Comparison of ENCODE assay signal across 10 cellular contexts in the genomic region with DNA sequence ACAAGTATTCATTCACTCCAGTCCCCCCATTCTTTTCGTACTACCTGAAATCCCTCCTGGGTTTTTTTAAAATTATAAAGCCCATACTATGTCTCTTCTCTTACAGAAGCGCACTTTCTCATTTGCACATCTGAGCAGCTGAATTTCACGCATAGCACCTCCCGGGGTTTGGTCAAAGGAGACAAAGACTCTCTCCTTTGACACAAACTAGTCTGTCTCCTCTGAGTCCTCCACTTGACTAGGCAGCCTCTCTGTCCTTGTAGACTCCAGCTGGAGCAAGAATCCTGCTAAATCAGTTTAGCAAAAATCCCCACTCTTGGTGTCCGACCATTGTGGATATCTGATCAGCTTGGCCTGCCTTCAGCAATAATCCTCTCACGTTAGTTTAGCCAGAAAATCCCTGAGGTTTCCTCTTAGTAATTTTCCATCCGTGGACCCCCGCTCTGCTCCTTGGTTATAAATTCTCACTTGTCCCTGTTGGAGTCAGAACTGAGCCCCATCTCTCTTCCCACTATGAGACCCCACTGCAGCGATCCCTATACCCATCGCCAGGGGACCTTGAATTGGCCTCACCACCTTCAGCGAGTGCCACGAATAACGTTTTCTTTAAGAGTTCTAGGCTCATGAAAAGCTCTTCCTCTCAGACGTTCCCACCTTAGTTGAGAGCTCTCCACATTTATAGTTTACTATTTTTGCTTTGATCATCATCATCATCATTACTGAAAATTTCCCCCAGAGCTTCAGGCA. TPM values are rescaled to one million over a fixed set of nuclear protein-coding genes. Genes with fewer than 3 reads are reported as not detected.
A peak's percentile ranks its signal among the peaks of the same experiment; 100 is the strongest.
DNase-seq lines count a peak whose midpoint lies in the region; ATAC-seq lines count a peak whose summit lies in the region.
"Had no signal": no experiment of that assay in that cellular context is flagged by ENCODE, and none has a peak within 500 bp of the region (broad histone marks: within the 10 kb centered on the region; RNA-seq: fewer than 3 reads in every experiment).

No MANE protein-coding gene starts in this region.

- no peak for DNase-seq in activated naive CD8-positive, alpha-beta T cell treated with anti-CD3 and anti-CD28 coated beads, Interleukin-2, amount 10 ng/mL, durations not matched to agents 7 days and 5 days
- no peak for DNase-seq in naive thymus-derived CD4-positive, alpha-beta T cell
- DNase-seq in inferior parietal cortex (ENCODE audit: extremely low spot score) (no peak), SKM-1 treated with dmso at 0.1 percent for 144 hours (lab: John Stamatoyannopoulos, UW; ENCODE audit: unreplicated experiment) (no peak)

- H3K4me3 ChIP-seq in BLaER1 treated with 17β-estradiol and CSF1 and Interleukin-3, amounts not matched to agents 10 nM and 100 nM, result peak overlapping the region in 9 of 10 experiments; percentile 28 to 63 (median 46); a peak in 14 of 20 replicates
- peak overlapping the region; percentile 37 for H3K4me3 ChIP-seq in HUES64 (ENCODE audit: low read length)
- H3K4me3 ChIP-seq in naive thymus-derived CD4-positive, alpha-beta T cell (ENCODE audit: low read length), result no peak overlapping the region
- H3K4me3 ChIP-seq: SJSA1 had no signal

- POLR2A ChIA-PET in activated naive CD8-positive, alpha-beta T cell treated with anti-CD3 and anti-CD28 coated beads, Interleukin-2, amount 10 ng/mL, durations not matched to agents 7 days and 5 days (lab: Charles Lee), result no interaction called here
- POLR2A ChIA-PET in naive thymus-derived CD4-positive, alpha-beta T cell (lab: Charles Lee), result no interaction called here

- CTCF ChIA-PET in naive thymus-derived CD4-positive, alpha-beta T cell (lab: Charles Lee), result interaction anchor here (0.6 to 3.0 kb wide), 6 partner anchors 13 to 261 kb away, joined by 3 to 43 read pairs (median 4); no protein-coding TSS in a partner anchor

- H3K27me3 Mint-ChIP-seq in activated naive CD8-positive, alpha-beta T cell treated with anti-CD3 and anti-CD28 coated beads, Interleukin-2, amount 10 ng/mL, durations not matched to agents 7 days and 5 days, result peaks cover 39% of the 10 kb centered on the region
- H3K27me3 Mint-ChIP-seq in naive thymus-derived CD4-positive, alpha-beta T cell, result peaks cover 14 to 32% (median 30%) of the 10 kb centered on the region in 5 donors

- no peaks in the 10 kb centered on the region for H3K27me3 ChIP-seq in BLaER1 treated with 17β-estradiol and CSF1 and Interleukin-3, amounts not matched to agents 10 nM and 100 nM
- H3K27me3 ChIP-seq in HUES64 (ENCODE audit: insufficient read depth, low read length), result no peaks in the 10 kb centered on the region
- H3K27me3 ChIP-seq in naive thymus-derived CD4-positive, alpha-beta T cell (ENCODE audit: control insufficient read depth in 2 of 2, insufficient read depth in 2 of 2, low read length in 2 of 2), result no peaks in the 10 kb centered on the region

- ATAC-seq in activated naive CD8-positive, alpha-beta T cell treated with anti-CD3 and anti-CD28 coated beads, Interleukin-2, amount 10 ng/mL, durations not matched to agents 7 days and 5 days (ENCODE audit: low read depth), result no peak
- no peak for ATAC-seq in naive thymus-derived CD4-positive, alpha-beta T cell
- no peak for ATAC-seq in GM18511 (IDR thresholded peaks at IDR 0.05; ENCODE audit: unreplicated experiment)
- ATAC-seq in GM18870 (IDR thresholded peaks at IDR 0.05; ENCODE audit: unreplicated experiment), result no peak

- peak overlapping the region; percentile 64 to 97 (median 90) for H3K4me2 ChIP-seq in BLaER1 treated with 17β-estradiol and CSF1 and Interleukin-3, amounts not matched to agents 10 nM and 100 nM

- peak overlapping the region; percentile 60 to 89 (median 87) for H3K27ac ChIP-seq in BLaER1 treated with 17β-estradiol and CSF1 and Interleukin-3, amounts not matched to agents 10 nM and 100 nM
- H3K27ac ChIP-seq in HUES64 (ENCODE audit: low read depth, low read length), result peak overlapping the region; percentile 43; the same call in 1 of the 2 replicates
- no peak overlapping the region for H3K27ac ChIP-seq in naive thymus-derived CD4-positive, alpha-beta T cell (ENCODE audit: low read depth, low read length)
- H3K27ac ChIP-seq: SJSA1 had no signal

- no peaks in the 10 kb centered on the region for H4K20me1 ChIP-seq in BLaER1 treated with 17β-estradiol and CSF1 and Interleukin-3, amounts not matched to agents 10 nM and 100 nM

- peak overlapping the region; percentile 65 for H3K4me3 Mint-ChIP-seq in activated naive CD8-positive, alpha-beta T cell treated with anti-CD3 and anti-CD28 coated beads, Interleukin-2, amount 10 ng/mL, durations not matched to agents 7 days and 5 days
- peak overlapping the region in 9 of 10 donors; percentile 33 to 72 (median 62) for H3K4me3 Mint-ChIP-seq in naive thymus-derived CD4-positive, alpha-beta T cell

- peak overlapping the region; percentile 54 to 76 (median 74); a peak in 21 of 22 replicates for H3K9ac ChIP-seq in BLaER1 treated with 17β-estradiol and CSF1 and Interleukin-3, amounts not matched to agents 10 nM and 100 nM
- H3K9ac ChIP-seq in HUES64 (ENCODE audit: low read depth, low read length), result peak overlapping the region; percentile 60; the same call in 1 of the 2 replicates

- intact Hi-C loops in naive thymus-derived CD4-positive, alpha-beta T cell (cut with micrococcal nuclease), result loop anchor here (1.0 to 5.0 kb wide), 4 partner anchors 128 to 487 kb away; no protein-coding TSS in a partner anchor

- 34% methylated on average over 14 of the region's 14 CpGs for WGBS in HUES64

- no peaks in the 10 kb centered on the region for H3K36me3 Mint-ChIP-seq in activated naive CD8-positive, alpha-beta T cell treated with anti-CD3 and anti-CD28 coated beads, Interleukin-2, amount 10 ng/mL, durations not matched to agents 7 days and 5 days
- H3K36me3 Mint-ChIP-seq in naive thymus-derived CD4-positive, alpha-beta T cell, result no peaks in the 10 kb centered on the region

- peaks cover 11% of the 10 kb centered on the region for H3K4me1 Mint-ChIP-seq in activated naive CD8-positive, alpha-beta T cell treated with anti-CD3 and anti-CD28 coated beads, Interleukin-2, amount 10 ng/mL, durations not matched to agents 7 days and 5 days
- peaks cover 4 to 9% (median 7%) of the 10 kb centered on the region in 7 donors for H3K4me1 Mint-ChIP-seq in naive thymus-derived CD4-positive, alpha-beta T cell

- no peak overlapping the region for H3K27ac Mint-ChIP-seq in activated naive CD8-positive, alpha-beta T cell treated with anti-CD3 and anti-CD28 coated beads, Interleukin-2, amount 10 ng/mL, durations not matched to agents 7 days and 5 days
- no peak overlapping the region for H3K27ac Mint-ChIP-seq in naive thymus-derived CD4-positive, alpha-beta T cell

- H3K9me3 Mint-ChIP-seq in activated naive CD8-positive, alpha-beta T cell treated with anti-CD3 and anti-CD28 coated beads, Interleukin-2, amount 10 ng/mL, durations not matched to agents 7 days and 5 days, result no peaks in the 10 kb centered on the region
- H3K9me3 Mint-ChIP-seq in naive thymus-derived CD4-positive, alpha-beta T cell, result peaks cover 0 to 4% (median 0%) of the 10 kb centered on the region in 11 donors

- H3K36me3 ChIP-seq in BLaER1 treated with 17β-estradiol and CSF1 and Interleukin-3, amounts not matched to agents 10 nM and 100 nM, result no peaks in the 10 kb centered on the region
- H3K36me3 ChIP-seq in HUES64 (ENCODE audit: insufficient read depth, low read length), result no peaks in the 10 kb centered on the region
- H3K36me3 ChIP-seq in naive thymus-derived CD4-positive, alpha-beta T cell (ENCODE audit: control insufficient read depth in 2 of 3, insufficient read depth in 3 of 3, low read length in 3 of 3), result no peaks in the 10 kb centered on the region
- H3K36me3 ChIP-seq: SJSA1 had no signal

- peaks cover 33 to 87% (median 56%) of the 10 kb centered on the region in 10 experiments for H3K4me1 ChIP-seq in BLaER1 treated with 17β-estradiol and CSF1 and Interleukin-3, amounts not matched to agents 10 nM and 100 nM
- H3K4me1 ChIP-seq in HUES64 (ENCODE audit: insufficient read depth, low read length), result peaks cover 16% of the 10 kb centered on the region
- no peaks in the 10 kb centered on the region for H3K4me1 ChIP-seq in naive thymus-derived CD4-positive, alpha-beta T cell (ENCODE audit: control insufficient read depth in 2 of 2, insufficient read depth in 2 of 2, low read length in 2 of 2)

- H3K9me3 ChIP-seq in BLaER1 treated with 17β-estradiol and CSF1 and Interleukin-3, amounts not matched to agents 10 nM and 100 nM (replicated peaks in 1 of 11), result peaks cover 0 to 6% (median 0%) of the 10 kb centered on the region in 11 experiments; a peak in 3 of 22 replicates
- H3K9me3 ChIP-seq in HUES64 (ENCODE audit: insufficient read depth, low read depth, low read length), result no peaks in the 10 kb centered on the region
- no peaks in the 10 kb centered on the region for H3K9me3 ChIP-seq in naive thymus-derived CD4-positive, alpha-beta T cell (ENCODE audit: control insufficient read depth in 2 of 3, low read length in 3 of 3)
- H3K9me3 ChIP-seq: SJSA1 had no signal

RNA-seq across cellular contexts. Expression of gene PDYN, which starts 29.0 kb away (rescaled TPM):
- 0.85 TPM for polyA plus RNA-seq in HUES64 (2013, experiment 1 of 2)
- polyA plus RNA-seq in HUES64 (2013, experiment 2 of 2), result 1.0 TPM
- not detected for total RNA-seq in activated naive CD8-positive, alpha-beta T cell treated with anti-CD3 and anti-CD28 coated beads, Interleukin-2, amount 10 ng/mL, durations not matched to agents 7 days and 5 days
- not detected for total RNA-seq in naive thymus-derived CD4-positive, alpha-beta T cell
- not detected for polyA plus RNA-seq in naive thymus-derived CD4-positive, alpha-beta T cell
- total RNA-seq: glomerular endothelial cell had no signal
